ENCODE assay signal across 1 cellular context in the genomic region with DNA sequence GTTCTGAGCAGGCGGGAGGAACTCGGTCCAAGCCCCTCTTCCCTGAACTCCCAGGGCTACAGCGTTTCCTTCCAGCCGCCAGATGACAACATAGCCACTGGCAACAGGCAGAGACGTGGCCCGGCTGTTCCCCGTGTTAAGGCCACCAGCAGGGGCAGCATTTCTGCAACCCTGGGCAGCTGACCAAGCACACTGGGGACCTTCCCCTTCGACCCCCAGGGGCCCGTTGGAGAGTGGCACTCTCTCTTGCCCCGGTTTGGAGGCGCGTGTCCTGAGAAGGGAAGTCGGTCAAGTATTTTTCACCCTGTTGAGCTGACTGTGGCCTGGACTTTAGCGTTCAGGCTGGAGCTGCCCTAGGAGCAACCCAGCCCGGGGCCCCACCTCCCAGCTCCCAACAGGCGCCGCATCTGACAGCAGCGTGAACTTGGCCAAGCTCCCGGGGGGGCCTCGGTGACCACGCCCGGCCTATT.
TF ChIP-seq lines count a peak whose summit lies in the region.

No MANE protein-coding gene starts in this region.

TF ChIP-seq in HepG2, 621 proteins besides CTCF, POLR2A, EP300 and RAD21 (continued from another document and continues in another):
- TF ChIP-seq, protein P1, sequence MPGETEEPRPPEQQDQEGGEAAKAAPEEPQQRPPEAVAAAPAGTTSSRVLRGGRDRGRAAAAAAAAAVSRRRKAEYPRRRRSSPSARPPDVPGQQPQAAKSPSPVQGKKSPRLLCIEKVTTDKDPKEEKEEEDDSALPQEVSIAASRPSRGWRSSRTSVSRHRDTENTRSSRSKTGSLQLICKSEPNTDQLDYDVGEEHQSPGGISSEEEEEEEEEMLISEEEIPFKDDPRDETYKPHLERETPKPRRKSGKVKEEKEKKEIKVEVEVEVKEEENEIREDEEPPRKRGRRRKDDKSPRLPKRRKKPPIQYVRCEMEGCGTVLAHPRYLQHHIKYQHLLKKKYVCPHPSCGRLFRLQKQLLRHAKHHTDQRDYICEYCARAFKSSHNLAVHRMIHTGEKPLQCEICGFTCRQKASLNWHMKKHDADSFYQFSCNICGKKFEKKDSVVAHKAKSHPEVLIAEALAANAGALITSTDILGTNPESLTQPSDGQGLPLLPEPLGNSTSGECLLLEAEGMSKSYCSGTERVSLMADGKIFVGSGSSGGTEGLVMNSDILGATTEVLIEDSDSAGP (CRISPR knock-in tag; IDR thresholded peaks at IDR 0.05; ENCODE audit: borderline replicate concordance) = peak; percentile 73; the same call in 1 of the 2 replicates
- TF ChIP-seq FOXK1 (CRISPR knock-in tag; IDR thresholded peaks at IDR 0.05; ENCODE audit: borderline replicate concordance, low read depth) = 0 out of 2 replicates have a peak, but pooled peaks have one; percentile 22
- peak; percentile 30 for TF ChIP-seq FOSL2 (CRISPR knock-in tag; IDR thresholded peaks at IDR 0.05)
- TF ChIP-seq ZNF839 (CRISPR knock-in tag; IDR thresholded peaks at IDR 0.05; ENCODE audit: borderline replicate concordance) = peak; percentile 83; the same call in 1 of the 2 replicates
- no peak for TF ChIP-seq SIN3A (IDR thresholded peaks at IDR 0.05; ENCODE audit: borderline replicate concordance, low read depth, low read length)
- no peak for TF ChIP-seq ZSCAN25 (CRISPR knock-in tag; IDR thresholded peaks at IDR 0.05)
- peak; percentile 44 for TF ChIP-seq TEAD3 (CRISPR knock-in tag; optimal IDR thresholded peaks at IDR 0.05; ENCODE audit: borderline replicate concordance)
- TF ChIP-seq ZNF510 (CRISPR knock-in tag; IDR thresholded peaks at IDR 0.05; ENCODE audit: low read depth) = no peak
- TF ChIP-seq, protein P2, sequence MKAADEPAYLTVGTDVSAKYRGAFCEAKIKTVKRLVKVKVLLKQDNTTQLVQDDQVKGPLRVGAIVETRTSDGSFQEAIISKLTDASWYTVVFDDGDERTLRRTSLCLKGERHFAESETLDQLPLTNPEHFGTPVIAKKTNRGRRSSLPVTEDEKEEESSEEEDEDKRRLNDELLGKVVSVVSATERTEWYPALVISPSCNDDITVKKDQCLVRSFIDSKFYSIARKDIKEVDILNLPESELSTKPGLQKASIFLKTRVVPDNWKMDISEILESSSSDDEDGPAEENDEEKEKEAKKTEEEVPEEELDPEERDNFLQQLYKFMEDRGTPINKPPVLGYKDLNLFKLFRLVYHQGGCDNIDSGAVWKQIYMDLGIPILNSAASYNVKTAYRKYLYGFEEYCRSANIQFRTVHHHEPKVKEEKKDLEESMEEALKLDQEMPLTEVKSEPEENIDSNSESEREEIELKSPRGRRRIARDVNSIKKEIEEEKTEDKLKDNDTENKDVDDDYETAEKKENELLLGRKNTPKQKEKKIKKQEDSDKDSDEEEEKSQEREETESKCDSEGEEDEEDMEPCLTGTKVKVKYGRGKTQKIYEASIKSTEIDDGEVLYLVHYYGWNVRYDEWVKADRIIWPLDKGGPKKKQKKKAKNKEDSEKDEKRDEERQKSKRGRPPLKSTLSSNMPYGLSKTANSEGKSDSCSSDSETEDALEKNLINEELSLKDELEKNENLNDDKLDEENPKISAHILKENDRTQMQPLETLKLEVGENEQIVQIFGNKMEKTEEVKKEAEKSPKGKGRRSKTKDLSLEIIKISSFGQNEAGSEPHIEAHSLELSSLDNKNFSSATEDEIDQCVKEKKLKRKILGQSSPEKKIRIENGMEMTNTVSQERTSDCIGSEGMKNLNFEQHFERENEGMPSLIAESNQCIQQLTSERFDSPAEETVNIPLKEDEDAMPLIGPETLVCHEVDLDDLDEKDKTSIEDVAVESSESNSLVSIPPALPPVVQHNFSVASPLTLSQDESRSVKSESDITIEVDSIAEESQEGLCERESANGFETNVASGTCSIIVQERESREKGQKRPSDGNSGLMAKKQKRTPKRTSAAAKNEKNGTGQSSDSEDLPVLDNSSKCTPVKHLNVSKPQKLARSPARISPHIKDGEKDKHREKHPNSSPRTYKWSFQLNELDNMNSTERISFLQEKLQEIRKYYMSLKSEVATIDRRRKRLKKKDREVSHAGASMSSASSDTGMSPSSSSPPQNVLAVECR (CRISPR knock-in tag; IDR thresholded peaks at IDR 0.05; ENCODE audit: borderline replicate concordance) = peak; percentile 57; the same call in 1 of the 2 replicates
- TF ChIP-seq GABPA (IDR thresholded peaks at IDR 0.05; ENCODE audit: low read depth, low read length) = no peak
- TF ChIP-seq GABPA (CRISPR knock-in tag; IDR thresholded peaks at IDR 0.05; ENCODE audit: low read depth) = no peak
- no peak for TF ChIP-seq ZEB1 (IDR thresholded peaks at IDR 0.05; ENCODE audit: insufficient replicate concordance, low read depth)
- TF ChIP-seq ZNF768 (CRISPR knock-in tag; IDR thresholded peaks at IDR 0.05) = peak; percentile 45; the same call in 1 of the 2 replicates
- TF ChIP-seq, protein P3, sequence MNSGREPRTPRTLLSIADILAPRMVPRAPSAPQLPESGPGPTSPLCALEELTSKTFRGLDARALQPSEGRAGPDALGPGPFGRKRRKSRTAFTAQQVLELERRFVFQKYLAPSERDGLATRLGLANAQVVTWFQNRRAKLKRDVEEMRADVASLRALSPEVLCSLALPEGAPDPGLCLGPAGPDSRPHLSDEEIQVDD (CRISPR knock-in tag; IDR thresholded peaks at IDR 0.05; ENCODE audit: borderline replicate concordance) = no peak
- TF ChIP-seq, protein P4, sequence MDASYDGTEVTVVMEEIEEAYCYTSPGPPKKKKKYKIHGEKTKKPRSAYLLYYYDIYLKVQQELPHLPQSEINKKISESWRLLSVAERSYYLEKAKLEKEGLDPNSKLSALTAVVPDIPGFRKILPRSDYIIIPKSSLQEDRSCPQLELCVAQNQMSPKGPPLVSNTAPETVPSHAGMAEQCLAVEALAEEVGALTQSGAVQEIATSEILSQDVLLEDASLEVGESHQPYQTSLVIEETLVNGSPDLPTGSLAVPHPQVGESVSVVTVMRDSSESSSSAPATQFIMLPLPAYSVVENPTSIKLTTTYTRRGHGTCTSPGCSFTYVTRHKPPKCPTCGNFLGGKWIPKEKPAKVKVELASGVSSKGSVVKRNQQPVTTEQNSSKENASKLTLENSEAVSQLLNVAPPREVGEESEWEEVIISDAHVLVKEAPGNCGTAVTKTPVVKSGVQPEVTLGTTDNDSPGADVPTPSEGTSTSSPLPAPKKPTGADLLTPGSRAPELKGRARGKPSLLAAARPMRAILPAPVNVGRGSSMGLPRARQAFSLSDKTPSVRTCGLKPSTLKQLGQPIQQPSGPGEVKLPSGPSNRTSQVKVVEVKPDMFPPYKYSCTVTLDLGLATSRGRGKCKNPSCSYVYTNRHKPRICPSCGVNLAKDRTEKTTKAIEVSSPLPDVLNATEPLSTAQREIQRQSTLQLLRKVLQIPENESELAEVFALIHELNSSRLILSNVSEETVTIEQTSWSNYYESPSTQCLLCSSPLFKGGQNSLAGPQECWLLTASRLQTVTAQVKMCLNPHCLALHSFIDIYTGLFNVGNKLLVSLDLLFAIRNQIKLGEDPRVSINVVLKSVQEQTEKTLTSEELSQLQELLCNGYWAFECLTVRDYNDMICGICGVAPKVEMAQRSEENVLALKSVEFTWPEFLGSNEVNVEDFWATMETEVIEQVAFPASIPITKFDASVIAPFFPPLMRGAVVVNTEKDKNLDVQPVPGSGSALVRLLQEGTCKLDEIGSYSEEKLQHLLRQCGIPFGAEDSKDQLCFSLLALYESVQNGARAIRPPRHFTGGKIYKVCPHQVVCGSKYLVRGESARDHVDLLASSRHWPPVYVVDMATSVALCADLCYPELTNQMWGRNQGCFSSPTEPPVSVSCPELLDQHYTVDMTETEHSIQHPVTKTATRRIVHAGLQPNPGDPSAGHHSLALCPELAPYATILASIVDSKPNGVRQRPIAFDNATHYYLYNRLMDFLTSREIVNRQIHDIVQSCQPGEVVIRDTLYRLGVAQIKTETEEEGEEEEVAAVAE (CRISPR knock-in tag; IDR thresholded peaks at IDR 0.05; ENCODE audit: borderline replicate concordance) = peak; percentile 28; the same call in 1 of the 2 replicates
- peak; percentile 48; the same call in 1 of the 2 replicates for TF ChIP-seq NRL (CRISPR knock-in tag; IDR thresholded peaks at IDR 0.05; ENCODE audit: borderline replicate concordance)
- TF ChIP-seq MAFF (IDR thresholded peaks at IDR 0.05; ENCODE audit: low read depth, low read length) = 0 out of 2 replicates have a peak, but pooled peaks have one; percentile 25
- peak; percentile 34; the same call in 1 of the 2 replicates for TF ChIP-seq RARA (CRISPR knock-in tag; IDR thresholded peaks at IDR 0.05)
- TF ChIP-seq, protein P5, sequence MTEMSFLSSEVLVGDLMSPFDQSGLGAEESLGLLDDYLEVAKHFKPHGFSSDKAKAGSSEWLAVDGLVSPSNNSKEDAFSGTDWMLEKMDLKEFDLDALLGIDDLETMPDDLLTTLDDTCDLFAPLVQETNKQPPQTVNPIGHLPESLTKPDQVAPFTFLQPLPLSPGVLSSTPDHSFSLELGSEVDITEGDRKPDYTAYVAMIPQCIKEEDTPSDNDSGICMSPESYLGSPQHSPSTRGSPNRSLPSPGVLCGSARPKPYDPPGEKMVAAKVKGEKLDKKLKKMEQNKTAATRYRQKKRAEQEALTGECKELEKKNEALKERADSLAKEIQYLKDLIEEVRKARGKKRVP (CRISPR knock-in tag; IDR thresholded peaks at IDR 0.05) = no peak
- peak; percentile 92 for TF ChIP-seq XRCC5 (optimal IDR thresholded peaks at IDR 0.05; ENCODE audit: low read length)
- TF ChIP-seq TP53 (CRISPR knock-in tag; conservative IDR thresholded peaks at IDR 0.05) = no peak
- TF ChIP-seq, protein P6, sequence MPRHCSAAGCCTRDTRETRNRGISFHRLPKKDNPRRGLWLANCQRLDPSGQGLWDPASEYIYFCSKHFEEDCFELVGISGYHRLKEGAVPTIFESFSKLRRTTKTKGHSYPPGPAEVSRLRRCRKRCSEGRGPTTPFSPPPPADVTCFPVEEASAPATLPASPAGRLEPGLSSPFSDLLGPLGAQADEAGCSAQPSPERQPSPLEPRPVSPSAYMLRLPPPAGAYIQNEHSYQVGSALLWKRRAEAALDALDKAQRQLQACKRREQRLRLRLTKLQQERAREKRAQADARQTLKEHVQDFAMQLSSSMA (CRISPR knock-in tag; IDR thresholded peaks at IDR 0.05) = no peak
- TF ChIP-seq, protein P7, sequence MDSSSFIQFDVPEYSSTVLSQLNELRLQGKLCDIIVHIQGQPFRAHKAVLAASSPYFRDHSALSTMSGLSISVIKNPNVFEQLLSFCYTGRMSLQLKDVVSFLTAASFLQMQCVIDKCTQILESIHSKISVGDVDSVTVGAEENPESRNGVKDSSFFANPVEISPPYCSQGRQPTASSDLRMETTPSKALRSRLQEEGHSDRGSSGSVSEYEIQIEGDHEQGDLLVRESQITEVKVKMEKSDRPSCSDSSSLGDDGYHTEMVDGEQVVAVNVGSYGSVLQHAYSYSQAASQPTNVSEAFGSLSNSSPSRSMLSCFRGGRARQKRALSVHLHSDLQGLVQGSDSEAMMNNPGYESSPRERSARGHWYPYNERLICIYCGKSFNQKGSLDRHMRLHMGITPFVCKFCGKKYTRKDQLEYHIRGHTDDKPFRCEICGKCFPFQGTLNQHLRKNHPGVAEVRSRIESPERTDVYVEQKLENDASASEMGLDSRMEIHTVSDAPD (CRISPR knock-in tag; IDR thresholded peaks at IDR 0.05) = no peak
- peak; percentile 45; the same call in 1 of the 2 replicates for TF ChIP-seq ZNF274 (CRISPR knock-in tag; IDR thresholded peaks at IDR 0.05)
- TF ChIP-seq ZNF331 (CRISPR knock-in tag; IDR thresholded peaks at IDR 0.05) = peak; percentile 38; the same call in 1 of the 2 replicates
- TF ChIP-seq SAFB2 (CRISPR knock-in tag; IDR thresholded peaks at IDR 0.05; ENCODE audit: borderline replicate concordance, low read depth) = no peak
- TF ChIP-seq SOX5 (CRISPR knock-in tag; IDR thresholded peaks at IDR 0.05; ENCODE audit: borderline replicate concordance) = no peak
- 0 out of 2 replicates have a peak, but pooled peaks have one; percentile 49 for TF ChIP-seq IRF2 (CRISPR knock-in tag; IDR thresholded peaks at IDR 0.05)
- TF ChIP-seq, protein P8, sequence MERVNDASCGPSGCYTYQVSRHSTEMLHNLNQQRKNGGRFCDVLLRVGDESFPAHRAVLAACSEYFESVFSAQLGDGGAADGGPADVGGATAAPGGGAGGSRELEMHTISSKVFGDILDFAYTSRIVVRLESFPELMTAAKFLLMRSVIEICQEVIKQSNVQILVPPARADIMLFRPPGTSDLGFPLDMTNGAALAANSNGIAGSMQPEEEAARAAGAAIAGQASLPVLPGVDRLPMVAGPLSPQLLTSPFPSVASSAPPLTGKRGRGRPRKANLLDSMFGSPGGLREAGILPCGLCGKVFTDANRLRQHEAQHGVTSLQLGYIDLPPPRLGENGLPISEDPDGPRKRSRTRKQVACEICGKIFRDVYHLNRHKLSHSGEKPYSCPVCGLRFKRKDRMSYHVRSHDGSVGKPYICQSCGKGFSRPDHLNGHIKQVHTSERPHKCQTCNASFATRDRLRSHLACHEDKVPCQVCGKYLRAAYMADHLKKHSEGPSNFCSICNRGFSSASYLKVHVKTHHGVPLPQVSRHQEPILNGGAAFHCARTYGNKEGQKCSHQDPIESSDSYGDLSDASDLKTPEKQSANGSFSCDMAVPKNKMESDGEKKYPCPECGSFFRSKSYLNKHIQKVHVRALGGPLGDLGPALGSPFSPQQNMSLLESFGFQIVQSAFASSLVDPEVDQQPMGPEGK (CRISPR knock-in tag; IDR thresholded peaks at IDR 0.05) = peak; percentile 76
- TF ChIP-seq ZNF598 (CRISPR knock-in tag; IDR thresholded peaks at IDR 0.05; ENCODE audit: borderline replicate concordance) = peak; percentile 32; the same call in 1 of the 2 replicates
- TF ChIP-seq SSRP1 (CRISPR knock-in tag; IDR thresholded peaks at IDR 0.05) = no peak
- TF ChIP-seq ZBTB7B (CRISPR knock-in tag; IDR thresholded peaks at IDR 0.05) = peak; percentile 84; the same call in 1 of the 2 replicates
- TF ChIP-seq ZNF614 (CRISPR knock-in tag; IDR thresholded peaks at IDR 0.05; ENCODE audit: borderline replicate concordance) = 0 out of 2 replicates have a peak, but pooled peaks have one; percentile 24
- TF ChIP-seq, protein P9, sequence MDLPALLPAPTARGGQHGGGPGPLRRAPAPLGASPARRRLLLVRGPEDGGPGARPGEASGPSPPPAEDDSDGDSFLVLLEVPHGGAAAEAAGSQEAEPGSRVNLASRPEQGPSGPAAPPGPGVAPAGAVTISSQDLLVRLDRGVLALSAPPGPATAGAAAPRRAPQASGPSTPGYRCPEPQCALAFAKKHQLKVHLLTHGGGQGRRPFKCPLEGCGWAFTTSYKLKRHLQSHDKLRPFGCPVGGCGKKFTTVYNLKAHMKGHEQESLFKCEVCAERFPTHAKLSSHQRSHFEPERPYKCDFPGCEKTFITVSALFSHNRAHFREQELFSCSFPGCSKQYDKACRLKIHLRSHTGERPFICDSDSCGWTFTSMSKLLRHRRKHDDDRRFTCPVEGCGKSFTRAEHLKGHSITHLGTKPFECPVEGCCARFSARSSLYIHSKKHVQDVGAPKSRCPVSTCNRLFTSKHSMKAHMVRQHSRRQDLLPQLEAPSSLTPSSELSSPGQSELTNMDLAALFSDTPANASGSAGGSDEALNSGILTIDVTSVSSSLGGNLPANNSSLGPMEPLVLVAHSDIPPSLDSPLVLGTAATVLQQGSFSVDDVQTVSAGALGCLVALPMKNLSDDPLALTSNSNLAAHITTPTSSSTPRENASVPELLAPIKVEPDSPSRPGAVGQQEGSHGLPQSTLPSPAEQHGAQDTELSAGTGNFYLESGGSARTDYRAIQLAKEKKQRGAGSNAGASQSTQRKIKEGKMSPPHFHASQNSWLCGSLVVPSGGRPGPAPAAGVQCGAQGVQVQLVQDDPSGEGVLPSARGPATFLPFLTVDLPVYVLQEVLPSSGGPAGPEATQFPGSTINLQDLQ (CRISPR knock-in tag; IDR thresholded peaks at IDR 0.05) = no peak
